8 cellular contexts compared by ENCODE assay signal in the genomic region with DNA sequence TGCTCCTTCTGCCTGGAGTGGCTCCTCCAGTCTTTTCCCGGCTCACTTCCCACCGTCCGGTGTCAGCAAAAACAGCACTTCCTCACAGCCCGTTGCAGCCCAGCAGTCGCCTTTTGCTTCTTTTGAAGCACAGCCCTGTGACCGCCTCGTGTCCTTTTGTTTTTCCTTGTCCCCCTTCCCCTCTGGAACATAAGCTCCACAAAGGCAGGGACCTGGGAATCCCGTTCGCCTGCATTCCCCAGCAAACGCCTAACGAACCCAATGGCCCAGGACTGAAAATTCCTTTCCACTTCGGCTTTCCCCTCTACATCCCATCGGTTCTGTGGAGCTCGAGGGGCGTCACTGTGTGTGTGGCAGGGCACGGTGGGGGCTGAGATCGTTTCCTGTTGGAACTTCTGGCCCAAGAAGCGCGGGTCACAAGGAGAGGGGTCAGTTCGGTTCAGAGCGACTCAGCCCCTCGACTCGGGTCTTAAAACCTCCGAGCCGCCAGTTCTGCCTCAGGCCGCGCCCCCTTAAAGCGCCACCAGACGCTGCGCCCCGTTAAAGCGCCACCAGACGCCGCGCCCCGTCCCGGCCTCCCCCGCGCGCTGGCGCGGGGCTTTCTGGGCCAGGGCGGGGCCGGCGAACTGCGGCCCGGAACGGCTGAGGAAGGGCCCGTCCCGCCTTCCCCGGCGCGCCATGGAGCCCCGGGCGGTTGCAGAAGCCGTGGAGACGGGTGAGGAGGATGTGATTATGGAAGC. TPM values are rescaled to one million over a fixed set of nuclear protein-coding genes. Genes with fewer than 3 reads are reported as not detected.
DNase-seq lines count a peak whose midpoint lies in the region; ATAC-seq, FAIRE-seq and TF ChIP-seq lines count a peak whose summit lies in the region.

No MANE protein-coding gene starts in this region.

- H3K36me3 ChIP-seq in RWPE2 (ENCODE audit: low read depth) = peaks cover 49% of the 10 kb centered on the region

- peaks cover 34% of the 10 kb centered on the region for H3K4me1 Mint-ChIP-seq in nephron progenitor cell
- peaks cover 55% of the 10 kb centered on the region for H3K4me1 Mint-ChIP-seq in stimulated activated naive CD8-positive, alpha-beta T cell treated with anti-CD3 and anti-CD28 coated beads, Interleukin-15, Interleukin-2, amounts not matched to agents 100 ng/mL and 50 ng/mL, for 24 hours (ENCODE audit: low read depth)

- no peaks in the 10 kb centered on the region for H3K27me3 ChIP-seq in RWPE2 (ENCODE audit: insufficient read depth, poor library complexity, severe bottlenecking)

- no peak for TF ChIP-seq EP300 in Ishikawa (IDR thresholded peaks at IDR 0.05; ENCODE audit: borderline replicate concordance)

- no peaks in the 10 kb centered on the region for H3K9me3 ChIP-seq in RWPE2 (ENCODE audit: severe bottlenecking)

- peak; percentile 60 for ATAC-seq in RWPE2 (ENCODE audit: low read depth)

- no peak for TF ChIP-seq RAD21 in Ishikawa (IDR thresholded peaks at IDR 0.05; ENCODE audit: low read depth)

- TF ChIP-seq CTCF in AG10803 (conservative IDR thresholded peaks at IDR 0.05; ENCODE audit: low read length) = no peak; the same call in 1 of the 2 replicates
- no peak for TF ChIP-seq CTCF in RWPE2 (IDR thresholded peaks at IDR 0.05; ENCODE audit: poor library complexity, severe bottlenecking)
- no peak for TF ChIP-seq CTCF in fibroblast of villous mesenchyme (IDR thresholded peaks at IDR 0.05; ENCODE audit: insufficient read depth, low read depth, low read length)
- TF ChIP-seq CTCF in nephron progenitor cell (IDR thresholded peaks at IDR 0.05) = no peak

- DNase-seq in AG10803 (ENCODE audit: low read depth) = peak; percentile 69
- DNase-seq in GM19239 (ENCODE audit: insufficient read length, low spot score) = peak; percentile 95
- DNase-seq in RWPE2 (ENCODE audit: low spot score) = no peak
- DNase-seq in activated gamma-delta T cell (lab: John Stamatoyannopoulos, UW) = peak; percentile 79
- peak; percentile 84 for DNase-seq in fibroblast of villous mesenchyme (ENCODE audit: low read depth)
- DNase-seq in nephron progenitor cell = peak; percentile 78

- H3K4me3 Mint-ChIP-seq in nephron progenitor cell = peak overlapping the region; percentile 97
- H3K4me3 Mint-ChIP-seq in stimulated activated naive CD8-positive, alpha-beta T cell treated with anti-CD3 and anti-CD28 coated beads, Interleukin-15, Interleukin-2, amounts not matched to agents 100 ng/mL and 50 ng/mL, for 24 hours = peak overlapping the region; percentile 99

- H3K36me3 Mint-ChIP-seq in nephron progenitor cell (ENCODE audit: low read depth) = peaks cover 22% of the 10 kb centered on the region
- peaks cover 47% of the 10 kb centered on the region for H3K36me3 Mint-ChIP-seq in stimulated activated naive CD8-positive, alpha-beta T cell treated with anti-CD3 and anti-CD28 coated beads, Interleukin-15, Interleukin-2, amounts not matched to agents 100 ng/mL and 50 ng/mL, for 24 hours (ENCODE audit: low read depth)

- no peaks in the 10 kb centered on the region for H3K9me3 Mint-ChIP-seq in nephron progenitor cell
- no peaks in the 10 kb centered on the region for H3K9me3 Mint-ChIP-seq in stimulated activated naive CD8-positive, alpha-beta T cell treated with anti-CD3 and anti-CD28 coated beads, Interleukin-15, Interleukin-2, amounts not matched to agents 100 ng/mL and 50 ng/mL, for 24 hours

- H3K27ac Mint-ChIP-seq in nephron progenitor cell = peak overlapping the region; percentile 100
- H3K27ac Mint-ChIP-seq in stimulated activated naive CD8-positive, alpha-beta T cell treated with anti-CD3 and anti-CD28 coated beads, Interleukin-15, Interleukin-2, amounts not matched to agents 100 ng/mL and 50 ng/mL, for 24 hours = peak overlapping the region; percentile 97

- H3K27ac ChIP-seq in RWPE2 (ENCODE audit: poor library complexity, severe bottlenecking) = peak overlapping the region; percentile 95

- FAIRE-seq in GM19239 (lab: Jason Lieb, UNC) = no peak

- H3K4me1 ChIP-seq in RWPE2 (ENCODE audit: insufficient read depth, poor library complexity, severe bottlenecking) = peaks cover 10% of the 10 kb centered on the region

- peak overlapping the region; percentile 99 for H3K4me3 ChIP-seq in AG10803 (ENCODE audit: low read length)
- H3K4me3 ChIP-seq in RWPE2 (ENCODE audit: severe bottlenecking) = peak overlapping the region; percentile 73
- peak overlapping the region; percentile 79 for H3K4me3 ChIP-seq in fibroblast of villous mesenchyme (ENCODE audit: low read depth, low read length)

- no peaks in the 10 kb centered on the region for H3K27me3 Mint-ChIP-seq in nephron progenitor cell (ENCODE audit: low read depth, poor library complexity)
- H3K27me3 Mint-ChIP-seq in stimulated activated naive CD8-positive, alpha-beta T cell treated with anti-CD3 and anti-CD28 coated beads, Interleukin-15, Interleukin-2, amounts not matched to agents 100 ng/mL and 50 ng/mL, for 24 hours = no peaks in the 10 kb centered on the region

TF ChIP-seq in Ishikawa, 13 proteins besides CTCF, POLR2A, EP300 and RAD21:
- peak; percentile 51; the same call in 1 of the 2 replicates for TF ChIP-seq YY1 (IDR thresholded peaks at IDR 0.05; ENCODE audit: low read depth)
- no peak for TF ChIP-seq EGR1 (IDR thresholded peaks at IDR 0.05)
- TF ChIP-seq FOXM1 (IDR thresholded peaks at IDR 0.05; ENCODE audit: borderline replicate concordance, low read depth) = no peak
- 0 out of 2 replicates have a peak, but pooled peaks have one; percentile 16 for TF ChIP-seq ZBTB7A (IDR thresholded peaks at IDR 0.05; ENCODE audit: low read depth)
- TF ChIP-seq TCF12 (IDR thresholded peaks at IDR 0.05; ENCODE audit: low read depth) = peak; percentile 12; the same call in 1 of the 2 replicates
- peak; percentile 1; the same call in 1 of the 2 replicates for TF ChIP-seq TEAD4 (IDR thresholded peaks at IDR 0.05)
- no peak for TF ChIP-seq CEBPB (IDR thresholded peaks at IDR 0.05)
- peak; percentile 48; the same call in 1 of the 2 replicates for TF ChIP-seq TAF1 (IDR thresholded peaks at IDR 0.05; ENCODE audit: low read depth)

RNA-seq across cellular contexts. Expression of a gene that starts 0.8 kb away (rescaled TPM):
- total RNA-seq in fibroblast of villous mesenchyme = 154 and 167 TPM in 2 replicates

RNA-seq across cellular contexts. Expression of a gene that starts 1.1 kb away (rescaled TPM):
- 22.0 and 23.8 TPM in 2 replicates for total RNA-seq in fibroblast of villous mesenchyme

RNA-seq across cellular contexts. Expression of a gene that starts 15.5 kb away (rescaled TPM):
- total RNA-seq in fibroblast of villous mesenchyme = not detected in 2 replicates

RNA-seq across cellular contexts. Expression of a gene that starts 27.8 kb away (rescaled TPM):
- total RNA-seq in fibroblast of villous mesenchyme = 10.3 and 10.4 TPM in 2 replicates

RNA-seq across cellular contexts. Expression of a gene that starts 28.4 kb away (rescaled TPM):
- 130 and 140 TPM in 2 replicates for total RNA-seq in fibroblast of villous mesenchyme
